In genomic region chr16:20540603-20541316, GRCh38 we compare ENCODE assay signal across 6 cellular contexts. TPM values are rescaled to one million over a fixed set of nuclear protein-coding genes. Genes with fewer than 3 reads are reported as not detected.
"Had no signal": no experiment of that assay in that cellular context is flagged by ENCODE, and none has a peak within 500 bp of the region (broad histone marks: within the 10 kb centered on the region; RNA-seq: fewer than 3 reads in every experiment).

No MANE protein-coding gene starts in this region.

RNA-seq across cellular contexts. Expression of gene ACSM2B, which starts 35.4 kb away (rescaled TPM):
- total RNA-seq: GM23248, GM23338, H4, H7, H9, HFFc6 had no signal
- polyA plus RNA-seq: GM23248, GM23338 had no signal
